In genomic region chr12:54398995-54399793, GRCh38 we compare ENCODE assay signal across 8 cellular contexts. TPM values are rescaled to one million over a fixed set of nuclear protein-coding genes. Genes with fewer than 3 reads are reported as not detected.
A peak's percentile ranks its signal among the peaks of the same experiment; 100 is the strongest.
DNase-seq lines count a peak whose midpoint lies in the region; ATAC-seq and TF ChIP-seq lines count a peak whose summit lies in the region.

No MANE protein-coding gene starts in this region.

- H3K27me3 ChIP-seq in osteoblast (ENCODE audit: insufficient read depth, low read length) (no peaks in the 10 kb centered on the region), thoracic aorta (replicated peaks; ENCODE audit: insufficient read depth) (no peaks in the 10 kb centered on the region)

- no peak overlapping the region for H2AFZ ChIP-seq in osteoblast (ENCODE audit: low read length)

- peak; percentile 92 for DNase-seq in CD1c-positive myeloid dendritic cell (ENCODE audit: extremely low spot score)
- DNase-seq in LHCN-M2 (ENCODE audit: low read depth), result peak; percentile 81
- peak; percentile 22 for DNase-seq in SHP77 treated with DMSO at 0.1 percent for 48 hours (lab: John Stamatoyannopoulos, UW)
- peak; percentile 77 to 85 for DNase-seq in activated T-helper 1 cell treated with anti-CD3 and anti-CD28 coated beads, Interleukin-2, amount 50 U/mL, for 16 hours (ENCODE audit: low read depth in 1 of 2, low spot score in 1 of 2)
- peak; percentile 85 for DNase-seq in fibroblast of villous mesenchyme (ENCODE audit: low read depth)
- DNase-seq in osteoblast (ENCODE audit: insufficient read length, low spot score, missing footprints), result peak; percentile 98
- DNase-seq in thoracic aorta (ENCODE audit: low spot score), result no peak

- peak; percentile 79 for ATAC-seq in GM21381 (IDR thresholded peaks at IDR 0.05; ENCODE audit: unreplicated experiment)
- ATAC-seq in thoracic aorta (ENCODE audit: insufficient number of reproducible peaks, low FRiP score, low read depth), result peak; percentile 77

- H3K36me3 ChIP-seq in osteoblast (ENCODE audit: insufficient read depth, low read length), result peaks cover 100% of the 10 kb centered on the region
- H3K36me3 ChIP-seq in thoracic aorta, result peaks cover 96% of the 10 kb centered on the region

- TF ChIP-seq CTCF in fibroblast of villous mesenchyme (IDR thresholded peaks at IDR 0.05; ENCODE audit: insufficient read depth, low read depth, low read length) (peak; percentile 100), osteoblast (IDR thresholded peaks at IDR 0.05; ENCODE audit: extremely low read depth, low read depth, low read length) (peak; percentile 100), thoracic aorta (IDR thresholded peaks at IDR 0.05) (peak; percentile 96)

- H3K4me1 ChIP-seq in osteoblast (ENCODE audit: insufficient read depth, low read length) (no peaks in the 10 kb centered on the region), thoracic aorta (ENCODE audit: control insufficient read depth in 1 of 2, low read depth in 2 of 2) (no peaks in the 10 kb centered on the region)

- peaks cover 61% of the 10 kb centered on the region for H4K20me1 ChIP-seq in osteoblast (ENCODE audit: insufficient read depth, low read length)

- H3K9me3 ChIP-seq in osteoblast (ENCODE audit: low read depth, low read length) (no peaks in the 10 kb centered on the region), thoracic aorta (no peaks in the 10 kb centered on the region)

- no peak overlapping the region for H3K4me2 ChIP-seq in osteoblast (ENCODE audit: insufficient read depth, low read length)

- H3K79me2 ChIP-seq in osteoblast (ENCODE audit: insufficient read depth, low read length), result peaks cover 10% of the 10 kb centered on the region

- H3K4me3 ChIP-seq in fibroblast of villous mesenchyme (ENCODE audit: low read depth, low read length) (no peak overlapping the region), osteoblast (ENCODE audit: insufficient read depth, low read length) (no peak overlapping the region), thoracic aorta (no peak overlapping the region)

- H3K27ac ChIP-seq in osteoblast (ENCODE audit: low read depth, low read length) (no peak overlapping the region), thoracic aorta (no peak overlapping the region)

RNA-seq across cellular contexts. Expression of gene ZNF385A, which starts 14.7 kb away (rescaled TPM):
- total RNA-seq in LHCN-M2 (2014; rRNA removed) (2.6 and 3.7 TPM in 2 replicates), fibroblast of villous mesenchyme (1.3 and 2.2 TPM in 2 replicates), osteoblast (0.72 and 0.88 TPM in 2 replicates), thoracic aorta (10 to 100 TPM in 1 of 2 donors, 1 to 10 TPM in 1; 7.4 to 19.0 TPM)
- 6.2 TPM for polyA plus RNA-seq in LHCN-M2 (2012)

RNA-seq across cellular contexts. Expression of gene ITGA5, which starts 19.9 kb away (rescaled TPM):
- total RNA-seq in LHCN-M2 (2014; rRNA removed), result 202 and 242 TPM in 2 replicates
- 120 TPM for polyA plus RNA-seq in LHCN-M2 (2012)
- total RNA-seq in fibroblast of villous mesenchyme, result 431 and 438 TPM in 2 replicates
- total RNA-seq in osteoblast, result 336 and 401 TPM in 2 replicates
- 100 to 1,000 TPM; 752 to 847 TPM for total RNA-seq in thoracic aorta

RNA-seq across cellular contexts. Expression of gene GPR84, which starts 34.9 kb away (rescaled TPM):
- not detected in 2 replicates for total RNA-seq in LHCN-M2 (2014; rRNA removed)
- polyA plus RNA-seq in LHCN-M2 (2012), result not detected
- total RNA-seq in fibroblast of villous mesenchyme, result not detected in 2 replicates
- total RNA-seq in osteoblast, result 0.36 TPM in 1 of 2 replicates, not detected in the other
- 1 to 10 TPM in 1 of 2 donors, under 1 TPM in 1; 0.95 to 2.3 TPM for total RNA-seq in thoracic aorta
